ENCODE assay signal across 8 cellular contexts in genomic region chr11:10606536-10607208, GRCh38. TPM values are rescaled to one million over a fixed set of nuclear protein-coding genes. Genes with fewer than 3 reads are reported as not detected.
DNase-seq lines count a peak whose midpoint lies in the region; ATAC-seq and TF ChIP-seq lines count a peak whose summit lies in the region.

No MANE protein-coding gene starts in this region.

- no peak for TF ChIP-seq EP300 in tibial nerve (IDR thresholded peaks at IDR 0.05)

- no peaks in the 10 kb centered on the region for H3K9me3 ChIP-seq in effector memory CD4-positive, alpha-beta T cell (ENCODE audit: control insufficient read depth, low read length)
- no peaks in the 10 kb centered on the region for H3K9me3 ChIP-seq in tibial nerve

- H3K36me3 ChIP-seq in effector memory CD4-positive, alpha-beta T cell (ENCODE audit: control insufficient read depth, insufficient read depth, low read length), result no peaks in the 10 kb centered on the region
- no peaks in the 10 kb centered on the region for H3K36me3 ChIP-seq in tibial nerve

- WGBS in tibial nerve, 2 donors, result 67 to 68% methylated on average over 6 of the region's 6 CpGs

- in situ Hi-C loops in ACHN (cut with HindIII; ENCODE audit: low pct_ligation_motif_present, low pct_unique_long_range_greater_than_20kb, low sequenced_read_pairs), result no loop called here

- no peaks in the 10 kb centered on the region for H3K4me1 ChIP-seq in effector memory CD4-positive, alpha-beta T cell (ENCODE audit: control insufficient read depth, insufficient read depth, low read length, poor library complexity, severe bottlenecking)
- peaks cover 0 to 36% (median 11%) of the 10 kb centered on the region in 4 donors for H3K4me1 ChIP-seq in tibial nerve

- no peak for TF ChIP-seq CTCF in choroid plexus epithelial cell (conservative IDR thresholded peaks at IDR 0.05; ENCODE audit: low read depth, low read length)
- TF ChIP-seq CTCF in nephron (IDR thresholded peaks at IDR 0.05; ENCODE audit: unreplicated experiment in 3 of 3), result no peak
- TF ChIP-seq CTCF in tibial nerve (IDR thresholded peaks at IDR 0.05), result no peak

- peak; percentile 79 for DNase-seq in choroid plexus epithelial cell (ENCODE audit: low read depth)
- no peak for DNase-seq in effector memory CD4-positive, alpha-beta T cell
- no peak for DNase-seq in tibial nerve (ENCODE audit: low spot score in 2 of 2)
- no peak for DNase-seq in ACHN

- TF ChIP-seq POLR2A in tibial nerve (IDR thresholded peaks at IDR 0.05), result no peak

- no peak overlapping the region for H3K4me3 ChIP-seq in choroid plexus epithelial cell (ENCODE audit: low read depth, low read length)
- no peak overlapping the region for H3K4me3 ChIP-seq in effector memory CD4-positive, alpha-beta T cell (ENCODE audit: insufficient read depth, low read depth, low read length, poor library complexity, severe bottlenecking)
- H3K4me3 ChIP-seq in tibial nerve, result no peak overlapping the region

- H3K27me3 Mint-ChIP-seq in nephron (ENCODE audit: low read depth), result no peaks in the 10 kb centered on the region

- H3K4me1 Mint-ChIP-seq in nephron, result peaks cover 32% of the 10 kb centered on the region

- no peaks in the 10 kb centered on the region for H3K27me3 ChIP-seq in effector memory CD4-positive, alpha-beta T cell (replicated peaks; ENCODE audit: control insufficient read depth, insufficient read depth, low read length, poor library complexity, severe bottlenecking)
- H3K27me3 ChIP-seq in tibial nerve, result no peaks in the 10 kb centered on the region

- peaks cover 13% of the 10 kb centered on the region for H3K36me3 Mint-ChIP-seq in nephron (ENCODE audit: low read depth)

- H3K4me3 Mint-ChIP-seq in nephron, result no peak overlapping the region

- peak; percentile 74 for ATAC-seq in GM18502 (IDR thresholded peaks at IDR 0.05; ENCODE audit: poor library complexity, unreplicated experiment)
- ATAC-seq in HG03378 (IDR thresholded peaks at IDR 0.05; ENCODE audit: unreplicated experiment), result peak; percentile 78
- ATAC-seq in GM18520 (IDR thresholded peaks at IDR 0.05; ENCODE audit: unreplicated experiment), result no peak

- no peak overlapping the region for H3K27ac ChIP-seq in effector memory CD4-positive, alpha-beta T cell (ENCODE audit: insufficient read depth, low read length, poor library complexity, severe bottlenecking)
- H3K27ac ChIP-seq in tibial nerve, result peak overlapping the region in 2 of 4 donors; percentile 41 to 58

- peaks cover 4% of the 10 kb centered on the region for H3K9me3 Mint-ChIP-seq in nephron

- peak overlapping the region; percentile 88 to 91 (median 91) for H3K27ac Mint-ChIP-seq in nephron

RNA-seq across cellular contexts. Expression of gene LYVE1, which starts 38.2 kb away (rescaled TPM):
- 100 to 1,000 TPM in 1 of 4 donors, 10 to 100 TPM in 3; 36.1 to 104 (median 71.9) TPM for total RNA-seq in tibial nerve
